ENCODE assay signal across 9 cellular contexts in the genomic region with DNA sequence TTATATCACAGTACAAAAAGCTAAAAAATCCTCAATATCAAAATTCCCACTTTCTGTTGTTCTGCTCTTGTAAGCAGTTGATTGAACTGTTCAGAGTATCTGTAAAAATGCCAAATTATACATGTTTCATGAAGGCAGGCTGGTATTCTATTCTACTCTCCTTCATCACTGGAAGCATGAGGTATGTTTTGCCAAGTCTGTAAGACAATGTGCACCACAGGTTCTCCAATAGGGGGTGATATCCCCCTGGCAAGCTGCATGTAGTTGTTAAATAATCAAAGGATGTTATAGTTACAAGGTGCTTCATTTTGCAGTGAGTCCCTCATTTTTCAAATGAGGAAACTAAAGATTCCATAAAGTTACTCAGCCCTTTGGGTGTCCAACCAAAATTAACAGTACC. TPM values are rescaled to one million over a fixed set of nuclear protein-coding genes. Genes with fewer than 3 reads are reported as not detected.
DNase-seq lines count a peak whose midpoint lies in the region; ATAC-seq, FAIRE-seq and TF ChIP-seq lines count a peak whose summit lies in the region.
"Had no signal": no experiment of that assay in that cellular context is flagged by ENCODE, and none has a peak within 500 bp of the region (broad histone marks: within the 10 kb centered on the region; RNA-seq: fewer than 3 reads in every experiment).

No MANE protein-coding gene starts in this region.

- H3K9me3 ChIP-seq in H1 (ENCODE audit: insufficient read depth in 2 of 2, low read depth in 1 of 2, low read length in 1 of 2), result no peaks in the 10 kb centered on the region

- H3K14ac ChIP-seq in H1 (ENCODE audit: insufficient read length), result no peak overlapping the region

- H2BK15ac ChIP-seq in H1 (ENCODE audit: low read length), result no peak overlapping the region

- TF ChIP-seq RAD21 in H1 (IDR thresholded peaks at IDR 0.05 in 1 of 2, conservative IDR thresholded peaks at IDR 0.05 in 1 of 2; ENCODE audit: low read depth in 2 of 2, low read length in 2 of 2), result peak; percentile 70 to 72

- no peak overlapping the region for H3K4me2 ChIP-seq in H1 (ENCODE audit: insufficient read depth in 1 of 2, low read depth in 2 of 2, low read length in 2 of 2)

- peaks cover 66% of the 10 kb centered on the region for H3K4me1 Mint-ChIP-seq in activated T-cell treated with anti-CD3 and anti-CD28 coated beads, Interleukin-2, amount 50 U/mL, for 24 hours (ENCODE audit: low read depth)

- TF ChIP-seq EP300 in H1 (IDR thresholded peaks at IDR 0.05; ENCODE audit: borderline replicate concordance in 1 of 2, low read depth in 2 of 2, low read length in 2 of 2), result no peak

- POLR2A ChIA-PET in H1 (lab: Charles Lee; ENCODE audit: partially characterized antibody), result interaction anchor here (1.0 to 1.7 kb wide), 3 partner anchors 135 to 148 kb away, joined by 3 to 4 read pairs (median 4); no protein-coding TSS in a partner anchor

- H3K4me3 ChIP-seq in H1 (ENCODE audit: extremely low read depth in 1 of 4, insufficient read depth in 2 of 4, low read depth in 3 of 4, low read length in 4 of 4) (no peak overlapping the region), retinal pigment epithelial cell (ENCODE audit: low read length) (no peak overlapping the region)

- TF ChIP-seq CTCF in H1 (IDR thresholded peaks at IDR 0.05; ENCODE audit: control extremely low read depth in 1 of 3, insufficient read depth in 1 of 3, low read depth in 1 of 3, low read length in 3 of 3) (peak in 2 of 3 experiments; percentile 44 to 58; a peak in 2 of 4 replicates), retinal pigment epithelial cell (conservative IDR thresholded peaks at IDR 0.05; ENCODE audit: low read depth, low read length) (peak; percentile 59)

- H2BK120ac ChIP-seq in H1 (replicated peaks; ENCODE audit: low read depth, low read length), result no peak overlapping the region

- no peak overlapping the region for H3K56ac ChIP-seq in H1 (replicated peaks; ENCODE audit: insufficient read length, low read depth, low read length)

- H3K4me3 Mint-ChIP-seq in activated T-cell treated with anti-CD3 and anti-CD28 coated beads, Interleukin-2, amount 50 U/mL, for 24 hours, result no peak overlapping the region
- H3K4me3 Mint-ChIP-seq: brain had no signal

- H3K9ac ChIP-seq in H1 (replicated peaks in 1 of 4; ENCODE audit: extremely low read depth in 1 of 4, low read depth in 3 of 4, low read length in 3 of 4), result no peak overlapping the region

- H2BK12ac ChIP-seq in H1 (ENCODE audit: low read depth, low read length), result no peak overlapping the region

- H4K20me1 ChIP-seq in H1 (replicated peaks in 1 of 2; ENCODE audit: control insufficient read depth in 1 of 2, insufficient read depth in 2 of 2, low read length in 2 of 2), result peaks cover 0 to 3% of the 10 kb centered on the region in 2 experiments

- H3K4ac ChIP-seq in H1 (replicated peaks; ENCODE audit: insufficient read length, low read depth, low read length), result no peak overlapping the region

- no peak for TF ChIP-seq POLR2A in H1 (IDR thresholded peaks at IDR 0.05; ENCODE audit: control extremely low read depth in 1 of 2, low read depth in 2 of 2, low read length in 2 of 2)

- no peak overlapping the region for H4K91ac ChIP-seq in H1 (replicated peaks; ENCODE audit: insufficient read length, low read length)

- H3K23ac ChIP-seq in H1 (ENCODE audit: insufficient read length), result no peak overlapping the region

- peaks cover 2% of the 10 kb centered on the region for H3K79me1 ChIP-seq in H1 (ENCODE audit: low read depth, low read length)

- no peak overlapping the region for H4K5ac ChIP-seq in H1 (ENCODE audit: insufficient read length, low read depth, low read length)

- H3K18ac ChIP-seq in H1 (ENCODE audit: extremely low read depth, low read length), result no peak overlapping the region

- H2BK20ac ChIP-seq in H1 (ENCODE audit: low read length), result no peak overlapping the region

- H3K79me2 ChIP-seq in H1 (ENCODE audit: control insufficient read depth in 1 of 2, insufficient read depth in 2 of 2, low read length in 2 of 2), result peaks cover 0 to 11% of the 10 kb centered on the region in 2 experiments; a peak in 2 of 4 replicates

- H3K4me1 ChIP-seq in H1 (replicated peaks in 1 of 4; ENCODE audit: control insufficient read depth in 3 of 4, insufficient read depth in 4 of 4, low read length in 3 of 4), result no peaks in the 10 kb centered on the region

- H3K23me2 ChIP-seq in H1 (ENCODE audit: low read depth, low read length), result no peaks in the 10 kb centered on the region

- H3K36me3 Mint-ChIP-seq in activated T-cell treated with anti-CD3 and anti-CD28 coated beads, Interleukin-2, amount 50 U/mL, for 24 hours (ENCODE audit: low read depth), result peaks cover 50% of the 10 kb centered on the region

- peak overlapping the region; percentile 27 for H3K27ac Mint-ChIP-seq in activated T-cell treated with anti-CD3 and anti-CD28 coated beads, Interleukin-2, amount 50 U/mL, for 24 hours

- FAIRE-seq in H1 (lab: Jason Lieb, UNC), result peak; percentile 76

- H2BK5ac ChIP-seq in H1 (ENCODE audit: low read depth, low read length), result no peak overlapping the region

- no peak overlapping the region for H3K27ac ChIP-seq in H1 (ENCODE audit: low read depth, low read length)

- no peak for DNase-seq in activated T-cell treated with anti-CD3 and anti-CD28 coated beads, Interleukin-2, amount 50 U/mL, for 24 hours
- DNase-seq in activated T-cell treated with anti-CD3 and anti-CD28 coated beads for 4 hours (no peak), NCI-H1694 treated with DMSO at 0.1 percent for 48 hours (lab: John Stamatoyannopoulos, UW) (peak; percentile 55), H1 (ENCODE audit: low read depth in 1 of 2, low spot score in 2 of 2) (no peak), retinal pigment epithelial cell (ENCODE audit: low read depth) (no peak)
- DNase-seq in activated CD8-positive, alpha-beta memory T cell treated with anti-CD3 and anti-CD28 coated beads, Interleukin-2, amount 50 U/mL, for 48 hours, result no peak

- no peak overlapping the region for H2AK5ac ChIP-seq in H1 (ENCODE audit: low read depth, low read length)

- H4K8ac ChIP-seq in H1 (ENCODE audit: extremely low read depth, insufficient read depth, low read length), result no peak overlapping the region

- ATAC-seq in HG03469 (IDR thresholded peaks at IDR 0.05; ENCODE audit: unreplicated experiment) (no peak), HG03095 (IDR thresholded peaks at IDR 0.05; ENCODE audit: unreplicated experiment) (no peak)

- no peaks in the 10 kb centered on the region for H3K27me3 Mint-ChIP-seq in activated T-cell treated with anti-CD3 and anti-CD28 coated beads, Interleukin-2, amount 50 U/mL, for 24 hours
- H3K27me3 Mint-ChIP-seq: brain had no signal

- peaks cover 0 to 2% (median 1%) of the 10 kb centered on the region in 4 experiments; a peak in 3 of 8 replicates for H3K36me3 ChIP-seq in H1 (ENCODE audit: control insufficient read depth in 2 of 4, insufficient read depth in 4 of 4, low read length in 3 of 4)

- no peak overlapping the region for H2AFZ ChIP-seq in H1 (ENCODE audit: low read length)

- no peaks in the 10 kb centered on the region for H3K9me3 Mint-ChIP-seq in activated T-cell treated with anti-CD3 and anti-CD28 coated beads, Interleukin-2, amount 50 U/mL, for 24 hours
- H3K9me3 Mint-ChIP-seq: brain had no signal

- CTCF ChIA-PET in H1 (lab: Charles Lee; ENCODE audit: partially characterized antibody), result interaction anchor here (0.7 to 11.2 kb wide), 14 partner anchors 12 to 162 kb away, joined by 3 to 105 read pairs (median 5); no protein-coding TSS in a partner anchor

- no peaks in the 10 kb centered on the region for H3K27me3 ChIP-seq in H1 (replicated peaks in 1 of 4; ENCODE audit: control insufficient read depth in 3 of 4, extremely low read depth in 1 of 4, insufficient read depth in 3 of 4, low read length in 3 of 4)

TF ChIP-seq in H1, 55 proteins besides CTCF, POLR2A, EP300 and RAD21:
- no peak for TF ChIP-seq KDM5A (IDR thresholded peaks at IDR 0.05; ENCODE audit: low read length)
- no peak for TF ChIP-seq HDAC2 (IDR thresholded peaks at IDR 0.05; ENCODE audit: borderline replicate concordance in 1 of 2, low read depth in 2 of 2, low read length in 2 of 2)
- no peak for TF ChIP-seq KDM1A (IDR thresholded peaks at IDR 0.05; ENCODE audit: borderline replicate concordance, low read length)

RNA-seq across cellular contexts. Expression of a gene that starts 15.1 kb away (rescaled TPM):
- total RNA-seq in H1 (2021; fragmentation: NEBNext Ultra II Directional; extraction: Animal tissue kit (Norgen Biotek cat#: 25700)), result 39.5 and 43.6 TPM in 2 replicates
- polyA plus RNA-seq in H1 (2011; rRNA removed), result 16.0 and 28.0 TPM in 2 replicates
- 25.0 TPM for polyA plus RNA-seq in H1 (2011; cell fraction: cytosol; rRNA removed)
- 44.9 TPM for polyA plus RNA-seq in H1 (2011; cell fraction: nucleus; rRNA removed)
- 30.0 to 39.2 TPM (median 31.7 TPM) in 4 replicates for polyA plus RNA-seq in H1 (2012, experiment 1 of 2)
- 1.8 TPM for polyA plus RNA-seq in H1 (2012, experiment 2 of 2)
- 16.0 TPM for polyA plus RNA-seq in H1 (2013, experiment 1 of 2)
- 15.4 TPM for polyA plus RNA-seq in H1 (2013, experiment 2 of 2)
- polyA minus RNA-seq in H1 (2011; rRNA and poly(A)+ RNA removed), result 36.4 and 45.8 TPM in 2 replicates
- 23.2 TPM for polyA minus RNA-seq in H1 (2011; cell fraction: cytosol; rRNA and poly(A)+ RNA removed)
- 50.6 TPM for polyA minus RNA-seq in H1 (2011; cell fraction: nucleus; rRNA and poly(A)+ RNA removed)

RNA-seq across cellular contexts. Expression of a gene that starts 34.4 kb away (rescaled TPM):
- 250 and 251 TPM in 2 replicates for total RNA-seq in H1 (2021; fragmentation: NEBNext Ultra II Directional; extraction: Animal tissue kit (Norgen Biotek cat#: 25700))
- 163 and 218 TPM in 2 replicates for polyA plus RNA-seq in H1 (2011; rRNA removed)
- 163 TPM for polyA plus RNA-seq in H1 (2011; cell fraction: cytosol; rRNA removed)
- polyA plus RNA-seq in H1 (2011; cell fraction: nucleus; rRNA removed), result 194 TPM
- 188 to 225 TPM (median 214 TPM) in 4 replicates for polyA plus RNA-seq in H1 (2012, experiment 1 of 2)
- 35.0 TPM for polyA plus RNA-seq in H1 (2012, experiment 2 of 2)
- polyA plus RNA-seq in H1 (2013, experiment 1 of 2), result 254 TPM
- 326 TPM for polyA plus RNA-seq in H1 (2013, experiment 2 of 2)
- 528 and 582 TPM in 2 replicates for polyA minus RNA-seq in H1 (2011; rRNA and poly(A)+ RNA removed)
- polyA minus RNA-seq in H1 (2011; cell fraction: cytosol; rRNA and poly(A)+ RNA removed), result 221 TPM
- 120 TPM for polyA minus RNA-seq in H1 (2011; cell fraction: nucleus; rRNA and poly(A)+ RNA removed)
